Comparison of ENCODE assay signal across 8 cellular contexts in genomic region chr22:50532353-50532700, GRCh38. TPM values are rescaled to one million over a fixed set of nuclear protein-coding genes. Genes with fewer than 3 reads are reported as not detected.
DNase-seq lines count a peak whose midpoint lies in the region; ATAC-seq and TF ChIP-seq lines count a peak whose summit lies in the region.

No MANE protein-coding gene starts in this region.

- H3K27ac Mint-ChIP-seq in T-cell = peak overlapping the region; percentile 89 to 92

- peak overlapping the region; percentile 67 to 86 (median 74) for H3K4me3 Mint-ChIP-seq in T-cell

- DNase-seq in T-cell (no peak), fibroblast of pulmonary artery (ENCODE audit: low read depth) (no peak), retinal pigment epithelial cell (ENCODE audit: low read depth) (no peak), SHP77 treated with DMSO at 0.1 percent for 48 hours (lab: John Stamatoyannopoulos, UW) (no peak)

- POLR2A ChIA-PET in T-cell (lab: Charles Lee) = no interaction called here

- TF ChIP-seq CTCF in fibroblast of pulmonary artery (IDR thresholded peaks at IDR 0.05; ENCODE audit: low read length, missing control alignments) (no peak), retinal pigment epithelial cell (conservative IDR thresholded peaks at IDR 0.05; ENCODE audit: low read depth, low read length) (no peak)

- ATAC-seq in T-cell (replicated peaks in 1 of 4) (no peak), GM21367 (IDR thresholded peaks at IDR 0.05; ENCODE audit: unreplicated experiment) (no peak), HG03175 (IDR thresholded peaks at IDR 0.05; ENCODE audit: unreplicated experiment) (no peak), GM18520 (IDR thresholded peaks at IDR 0.05; ENCODE audit: unreplicated experiment) (no peak)

- H3K4me3 ChIP-seq in fibroblast of pulmonary artery (replicated peaks; ENCODE audit: low read depth, low read length) = peak overlapping the region; percentile 62
- peak overlapping the region; percentile 22 for H3K4me3 ChIP-seq in retinal pigment epithelial cell (ENCODE audit: low read length)

- H3K27me3 Mint-ChIP-seq in T-cell = no peaks in the 10 kb centered on the region

- peaks cover 31 to 48% (median 42%) of the 10 kb centered on the region in 3 donors for H3K4me1 Mint-ChIP-seq in T-cell

- CTCF ChIA-PET in T-cell (lab: Charles Lee) = interaction anchor here in 1 of 2 donors (1.2 kb wide), 1 partner anchor 31 kb away, joined by 3 read pairs; no protein-coding TSS in a partner anchor

- peak; percentile 55 for TF ChIP-seq POLR2A in GM15510 (IDR thresholded peaks at IDR 0.05; ENCODE audit: borderline replicate concordance, extremely low read depth, insufficient read length)

- H3K9me3 Mint-ChIP-seq in T-cell = no peaks in the 10 kb centered on the region

- H3K36me3 Mint-ChIP-seq in T-cell = no peaks in the 10 kb centered on the region

RNA-seq across cellular contexts. Expression of gene TYMP, which starts 2.5 kb away (rescaled TPM):
- total RNA-seq in T-cell = 10 to 100 TPM; 11.6 to 29.1 (median 14.9) TPM

RNA-seq across cellular contexts. Expression of gene SCO2, which starts 6.9 kb away (rescaled TPM):
- total RNA-seq in T-cell = 1 to 10 TPM; 3.3 to 5.6 (median 4.0) TPM

RNA-seq across cellular contexts. Expression of gene KLHDC7B, which starts 13.4 kb away (rescaled TPM):
- 1 to 10 TPM; 3.7 to 6.7 (median 5.4) TPM for total RNA-seq in T-cell

RNA-seq across cellular contexts. Expression of gene NCAPH2, which starts 24.3 kb away (rescaled TPM):
- 100 to 1,000 TPM in 2 of 5 donors, 10 to 100 TPM in 3; 80.1 to 110 (median 94.6) TPM for total RNA-seq in T-cell

RNA-seq across cellular contexts. Expression of gene LMF2, which starts 24.8 kb away (rescaled TPM):
- total RNA-seq in T-cell = 100 to 1,000 TPM in 4 of 5 donors, 10 to 100 TPM in 1; 90.5 to 188 (median 185) TPM
